ENCODE assay signal across 27 cellular contexts in genomic region chr7:107900496-107900895, GRCh38. TPM values are rescaled to one million over a fixed set of nuclear protein-coding genes. Genes with fewer than 3 reads are reported as not detected.
DNase-seq lines count a peak whose midpoint lies in the region; ATAC-seq and TF ChIP-seq lines count a peak whose summit lies in the region.
"Had no signal": no experiment of that assay in that cellular context is flagged by ENCODE, and none has a peak within 500 bp of the region (broad histone marks: within the 10 kb centered on the region; RNA-seq: fewer than 3 reads in every experiment).

No MANE protein-coding gene starts in this region.

- TF ChIP-seq CTCF in mesothelial cell of epicardium (IDR thresholded peaks at IDR 0.05; ENCODE audit: unreplicated experiment): no peak

- no peak for DNase-seq in activated naive CD4-positive, alpha-beta T cell treated with Interleukin-2 at 50 U/mL for 16 hours
- DNase-seq in CD4-positive, alpha-beta memory T cell: no peak
- no peak for DNase-seq in mesothelial cell of epicardium (ENCODE audit: low spot score in 2 of 2, unreplicated experiment in 2 of 2)
- DNase-seq in NCI-H2107 treated with DMSO at 0.1 percent for 48 hours (lab: John Stamatoyannopoulos, UW; ENCODE audit: unreplicated experiment): no peak
- no peak for DNase-seq in KBM-7
- no peak for DNase-seq in NCI-H1694 (lab: John Stamatoyannopoulos, UW)
- DNase-seq: AML-193; Calu3; DMS79 treated with DMSO at 0.1 percent for 48 hours; GF-D8; GOT3; HCEC 1CT; NCI-H1105; NCI-H1436 treated with DMSO at 0.1 percent for 48 hours; NCI-H1930; NCI-H446 treated with DMSO at 0.1 percent for 48 hours; NCI-H526; NCI-H82; NK-92 treated with Interleukin-12 subunit alpha and Interleukin-12 subunit beta, amount 100 ng/mL, for 24 hours; PC-3; SK-N-SH; SW 1271 had no signal

- H3K4me1 ChIP-seq in CD4-positive, alpha-beta memory T cell (ENCODE audit: insufficient read depth, low read length): peaks cover 25% of the 10 kb centered on the region

- no peak overlapping the region for H3K4me3 ChIP-seq in CD4-positive, alpha-beta memory T cell (ENCODE audit: low read length in 2 of 2)
- H3K4me3 ChIP-seq: BLaER1 treated with 17β-estradiol and CSF1 and Interleukin-3, amounts not matched to agents 10 nM and 100 nM had no signal

- no peaks in the 10 kb centered on the region for H3K9me3 ChIP-seq in CD4-positive, alpha-beta memory T cell (ENCODE audit: control insufficient read depth in 1 of 2, low read length in 2 of 2)
- H3K9me3 ChIP-seq: BLaER1 treated with 17β-estradiol and CSF1 and Interleukin-3, amounts not matched to agents 10 nM and 100 nM; SK-N-SH had no signal

- CTCF ChIA-PET in CD4-positive, alpha-beta memory T cell (lab: Charles Lee; ENCODE audit: partially characterized antibody): no interaction called here

- H3K4me1 Mint-ChIP-seq in activated naive CD4-positive, alpha-beta T cell treated with anti-CD3 and anti-CD28 coated beads, Interleukin-2, amount 50 U/mL, for 24 hours: peaks cover 53% of the 10 kb centered on the region
- peaks cover 29 to 55% (median 41%) of the 10 kb centered on the region in 4 donors for H3K4me1 Mint-ChIP-seq in CD4-positive, alpha-beta memory T cell
- H3K4me1 Mint-ChIP-seq in activated T-helper 17 cell treated with anti-CD3 and anti-CD28 coated beads, Interleukin-2, amount 50 U/mL, for 72 hours: peaks cover 21% of the 10 kb centered on the region
- peaks cover 15% of the 10 kb centered on the region for H3K4me1 Mint-ChIP-seq in mesothelial cell of epicardium

- no peaks in the 10 kb centered on the region for H3K27me3 Mint-ChIP-seq in activated naive CD4-positive, alpha-beta T cell treated with anti-CD3 and anti-CD28 coated beads, Interleukin-2, amount 50 U/mL, for 24 hours
- H3K27me3 Mint-ChIP-seq in CD4-positive, alpha-beta memory T cell: no peaks in the 10 kb centered on the region
- no peaks in the 10 kb centered on the region for H3K27me3 Mint-ChIP-seq in activated T-helper 17 cell treated with anti-CD3 and anti-CD28 coated beads, Interleukin-2, amount 50 U/mL, for 72 hours
- H3K27me3 Mint-ChIP-seq in mesothelial cell of epicardium (ENCODE audit: low read depth): no peaks in the 10 kb centered on the region

- peaks cover 29% of the 10 kb centered on the region for H3K36me3 ChIP-seq in CD4-positive, alpha-beta memory T cell (ENCODE audit: insufficient read depth, low read length)

- POLR2A ChIA-PET in CD4-positive, alpha-beta memory T cell (lab: Charles Lee; ENCODE audit: partially characterized antibody): interaction anchor here (0.7 to 1.4 kb wide), 2 partner anchors 157 to 732 kb away, joined by 4 read pairs; partner anchors contain the start of genes CBLL1 and HBP1

- intact Hi-C loops in CD4-positive, alpha-beta memory T cell (cut with micrococcal nuclease): no loop called here

- H3K9me3 Mint-ChIP-seq in activated naive CD4-positive, alpha-beta T cell treated with anti-CD3 and anti-CD28 coated beads, Interleukin-2, amount 50 U/mL, for 24 hours: no peaks in the 10 kb centered on the region
- H3K9me3 Mint-ChIP-seq in CD4-positive, alpha-beta memory T cell: no peaks in the 10 kb centered on the region
- no peaks in the 10 kb centered on the region for H3K9me3 Mint-ChIP-seq in activated T-helper 17 cell treated with anti-CD3 and anti-CD28 coated beads, Interleukin-2, amount 50 U/mL, for 72 hours
- no peaks in the 10 kb centered on the region for H3K9me3 Mint-ChIP-seq in mesothelial cell of epicardium

- in situ Hi-C loops in KBM-7 (cut with MboI; ENCODE audit: low pct_unique_long_range_greater_than_20kb, low sequenced_read_pairs): no loop called here

- H3K27ac Mint-ChIP-seq in activated naive CD4-positive, alpha-beta T cell treated with anti-CD3 and anti-CD28 coated beads, Interleukin-2, amount 50 U/mL, for 24 hours: peak overlapping the region; percentile 1
- peak overlapping the region in 5 of 7 donors; percentile 6 to 76 (median 43) for H3K27ac Mint-ChIP-seq in CD4-positive, alpha-beta memory T cell
- H3K27ac Mint-ChIP-seq in activated T-helper 17 cell treated with anti-CD3 and anti-CD28 coated beads, Interleukin-2, amount 50 U/mL, for 72 hours: peak overlapping the region; percentile 10
- H3K27ac Mint-ChIP-seq in mesothelial cell of epicardium: peak overlapping the region; percentile 1

- H3K36me3 Mint-ChIP-seq in activated naive CD4-positive, alpha-beta T cell treated with anti-CD3 and anti-CD28 coated beads, Interleukin-2, amount 50 U/mL, for 24 hours: peaks cover 16% of the 10 kb centered on the region
- H3K36me3 Mint-ChIP-seq in CD4-positive, alpha-beta memory T cell: peaks cover 32 to 54% of the 10 kb centered on the region in 2 donors
- peaks cover 94% of the 10 kb centered on the region for H3K36me3 Mint-ChIP-seq in activated T-helper 17 cell treated with anti-CD3 and anti-CD28 coated beads, Interleukin-2, amount 50 U/mL, for 72 hours (ENCODE audit: low read depth)
- H3K36me3 Mint-ChIP-seq in mesothelial cell of epicardium: peaks cover 21% of the 10 kb centered on the region

- no peaks in the 10 kb centered on the region for H3K27me3 ChIP-seq in CD4-positive, alpha-beta memory T cell (ENCODE audit: insufficient read depth, low read length)
- H3K27me3 ChIP-seq: BLaER1 treated with 17β-estradiol and CSF1 and Interleukin-3, amounts not matched to agents 10 nM and 100 nM had no signal

- no peak overlapping the region for H3K4me3 Mint-ChIP-seq in activated naive CD4-positive, alpha-beta T cell treated with anti-CD3 and anti-CD28 coated beads, Interleukin-2, amount 50 U/mL, for 24 hours
- no peak overlapping the region for H3K4me3 Mint-ChIP-seq in CD4-positive, alpha-beta memory T cell
- H3K4me3 Mint-ChIP-seq in activated T-helper 17 cell treated with anti-CD3 and anti-CD28 coated beads, Interleukin-2, amount 50 U/mL, for 72 hours: no peak overlapping the region
- H3K4me3 Mint-ChIP-seq in mesothelial cell of epicardium: no peak overlapping the region

- no peak for ATAC-seq in activated T-helper 17 cell treated with anti-CD3 and anti-CD28 coated beads, Interleukin-2, amount 50 U/mL, for 72 hours (replicated peaks)
- ATAC-seq: PC-3 had no signal

- H3K27ac ChIP-seq in CD4-positive, alpha-beta memory T cell (ENCODE audit: low read depth, low read length): no peak overlapping the region
- H3K27ac ChIP-seq: BLaER1 treated with 17β-estradiol and CSF1 and Interleukin-3, amounts not matched to agents 10 nM and 100 nM; HL-60; KMS-11 had no signal

RNA-seq across cellular contexts. Expression of gene DLD, which starts 9.5 kb away (rescaled TPM):
- total RNA-seq in CD4-positive, alpha-beta memory T cell: 10 to 100 TPM; 42.1 to 51.1 TPM
- polyA plus RNA-seq in CD4-positive, alpha-beta memory T cell: 10 to 100 TPM; 57.8 to 75.9 TPM
- total RNA-seq in activated T-helper 17 cell treated with anti-CD3 and anti-CD28 coated beads, Interleukin-2, amount 50 U/mL, for 72 hours: 100 to 1,000 TPM in 1 of 2 donors, 10 to 100 TPM in 1; 75.3 to 112 TPM
- total RNA-seq in mesothelial cell of epicardium: 58.3 to 61.5 TPM (median 61.4 TPM) in 3 replicates
